Comparison of ENCODE assay signal across 14 cellular contexts in the genomic region with DNA sequence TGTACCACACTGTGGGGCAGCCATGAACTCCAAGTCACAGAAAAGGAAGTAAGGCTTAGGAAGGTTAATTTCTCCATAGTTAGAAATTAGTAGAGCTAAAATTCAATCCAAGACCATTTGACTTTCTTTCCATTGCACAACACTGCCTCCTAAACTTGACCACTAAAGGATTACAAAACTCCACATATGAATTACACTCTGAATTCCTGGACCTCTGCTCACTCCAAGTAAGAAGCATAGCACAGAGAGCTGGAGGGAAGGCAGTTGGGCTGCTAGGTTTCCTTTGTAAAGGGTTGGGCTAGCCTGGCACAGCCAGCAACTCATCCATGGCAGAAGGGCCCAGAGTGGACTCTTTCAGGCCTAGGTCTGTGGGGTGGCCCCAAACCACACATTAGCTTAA.
DNase-seq lines count a peak whose midpoint lies in the region; ATAC-seq and TF ChIP-seq lines count a peak whose summit lies in the region.
"Had no signal": no experiment of that assay in that cellular context is flagged by ENCODE, and none has a peak within 500 bp of the region (broad histone marks: within the 10 kb centered on the region; RNA-seq: fewer than 3 reads in every experiment).

No MANE protein-coding gene starts in this region.

- H3K9me3 ChIP-seq in smooth muscle cell (replicated peaks; ENCODE audit: low read depth): no peaks in the 10 kb centered on the region
- H3K9me3 ChIP-seq: esophagus squamous epithelium had no signal

- H3K27ac ChIP-seq in smooth muscle cell (ENCODE audit: low read depth) (peak overlapping the region; percentile 80), GM23338 (ENCODE audit: low read depth) (no peak overlapping the region)

- no peaks in the 10 kb centered on the region for H3K79me2 ChIP-seq in smooth muscle cell (ENCODE audit: low read depth)
- H3K79me2 ChIP-seq in GM23338 (replicated peaks; ENCODE audit: insufficient read depth): no peaks in the 10 kb centered on the region

- H3K9me3 Mint-ChIP-seq in GM23338: no peaks in the 10 kb centered on the region
- H3K9me3 Mint-ChIP-seq: activated B cell treated with CpG ODN at 0.5 μM for 24 hours; activated naive CD4-positive, alpha-beta T cell treated with anti-CD3 and anti-CD28 coated beads, Interleukin-2, amount 50 U/mL, for 24 hours; mesothelial cell of epicardium had no signal

- H3K36me3 ChIP-seq in smooth muscle cell (ENCODE audit: low read depth): no peaks in the 10 kb centered on the region
- no peaks in the 10 kb centered on the region for H3K36me3 ChIP-seq in GM23338 (ENCODE audit: insufficient read depth)
- H3K36me3 ChIP-seq: esophagus squamous epithelium had no signal

- H3K9ac ChIP-seq in smooth muscle cell (ENCODE audit: low read depth): peak overlapping the region; percentile 27

- H2AFZ ChIP-seq in smooth muscle cell (ENCODE audit: low read depth) (no peak overlapping the region), GM23338 (no peak overlapping the region)

- H3K4me3 Mint-ChIP-seq in GM23338: no peak overlapping the region
- H3K4me3 Mint-ChIP-seq: activated B cell treated with CpG ODN at 0.5 μM for 24 hours; activated naive CD4-positive, alpha-beta T cell treated with anti-CD3 and anti-CD28 coated beads, Interleukin-2, amount 50 U/mL, for 24 hours; mesothelial cell of epicardium had no signal

- peaks cover 12% of the 10 kb centered on the region for H3K4me1 Mint-ChIP-seq in GM23338
- H3K4me1 Mint-ChIP-seq: activated B cell treated with CpG ODN at 0.5 μM for 24 hours; activated naive CD4-positive, alpha-beta T cell treated with anti-CD3 and anti-CD28 coated beads, Interleukin-2, amount 50 U/mL, for 24 hours had no signal

- TF ChIP-seq CTCF in foreskin fibroblast (IDR thresholded peaks at IDR 0.05; ENCODE audit: low read depth, low read length) (no peak), smooth muscle cell (IDR thresholded peaks at IDR 0.05; ENCODE audit: borderline replicate concordance, insufficient read depth, poor library complexity, severe bottlenecking) (no peak), GM23338 (conservative IDR thresholded peaks at IDR 0.05; ENCODE audit: low read depth in 2 of 2) (no peak)

- no peaks in the 10 kb centered on the region for H3K27me3 ChIP-seq in smooth muscle cell (ENCODE audit: low read depth)
- no peaks in the 10 kb centered on the region for H3K27me3 ChIP-seq in GM23338 (ENCODE audit: insufficient read depth)
- H3K27me3 ChIP-seq: esophagus squamous epithelium had no signal

- peaks cover 5% of the 10 kb centered on the region; the same call in 2 of the 3 replicates for H3K36me3 Mint-ChIP-seq in GM23338 (ENCODE audit: low read depth)
- H3K36me3 Mint-ChIP-seq: activated naive CD4-positive, alpha-beta T cell treated with anti-CD3 and anti-CD28 coated beads, Interleukin-2, amount 50 U/mL, for 24 hours; mesothelial cell of epicardium had no signal

- no peak overlapping the region for H3K4me3 ChIP-seq in foreskin fibroblast (ENCODE audit: low read depth in 1 of 2, low read length in 2 of 2)
- no peak overlapping the region for H3K4me3 ChIP-seq in smooth muscle cell
- no peak overlapping the region for H3K4me3 ChIP-seq in GM23338
- H3K4me3 ChIP-seq: esophagus squamous epithelium had no signal

- 0 out of 2 replicates have a peak, but pooled peaks cover 3% of the 10 kb centered on the region for H3K9me2 ChIP-seq in GM23338 (ENCODE audit: insufficient read depth)

- H3F3A ChIP-seq in smooth muscle cell (ENCODE audit: low read depth) (no peaks in the 10 kb centered on the region), GM23338 (replicated peaks; ENCODE audit: low read depth) (no peaks in the 10 kb centered on the region)

- H3K27ac Mint-ChIP-seq in GM23338: no peak overlapping the region
- H3K27ac Mint-ChIP-seq: activated B cell treated with CpG ODN at 0.5 μM for 24 hours; activated naive CD4-positive, alpha-beta T cell treated with anti-CD3 and anti-CD28 coated beads, Interleukin-2, amount 50 U/mL, for 24 hours had no signal

- DNase-seq in HCEC 1CT: peak; percentile 98
- peak; percentile 90 for DNase-seq in SKM-1 (lab: John Stamatoyannopoulos, UW; ENCODE audit: unreplicated experiment)
- peak; percentile 94 to 96 for DNase-seq in foreskin fibroblast
- DNase-seq in smooth muscle cell (lab: John Stamatoyannopoulos, UW; ENCODE audit: unreplicated experiment): no peak
- DNase-seq in stimulated activated CD4-positive, alpha-beta T cell treated with anti-CD3 and anti-CD28 coated beads, Interleukin-2, amount 100 ng/mL, for 48 hours: no peak
- no peak for DNase-seq in NCI-H146 treated with DMSO at 0.1 percent for 48 hours (lab: John Stamatoyannopoulos, UW; ENCODE audit: unreplicated experiment)
- DNase-seq in GM23338 (ENCODE audit: low spot score): no peak
- DNase-seq: activated B cell treated with CpG ODN at 0.5 μM for 24 hours; esophagus squamous epithelium; NK-92 treated with Interleukin-12 subunit alpha and Interleukin-12 subunit beta, amount 100 ng/mL, for 24 hours; substantia nigra had no signal

- H3K4me2 ChIP-seq in smooth muscle cell (peak overlapping the region; percentile 77), GM23338 (no peak overlapping the region)

- H3K4me1 ChIP-seq in smooth muscle cell (ENCODE audit: low read depth) (peaks cover 13% of the 10 kb centered on the region), GM23338 (ENCODE audit: insufficient read depth) (peaks cover 8% of the 10 kb centered on the region)

- ATAC-seq in GM23338 (no peak), HG02840 (IDR thresholded peaks at IDR 0.05; ENCODE audit: low FRiP score, unreplicated experiment) (no peak)

- H4K20me1 ChIP-seq in smooth muscle cell (ENCODE audit: low read depth) (no peaks in the 10 kb centered on the region), GM23338 (replicated peaks; ENCODE audit: insufficient read depth) (no peaks in the 10 kb centered on the region)

- peaks cover 6% of the 10 kb centered on the region for H3K27me3 Mint-ChIP-seq in GM23338 (ENCODE audit: insufficient read depth, low read depth, poor library complexity)

TF ChIP-seq in GM23338, 12 proteins besides CTCF, POLR2A, EP300 and RAD21 (continues in another document):
- TF ChIP-seq, protein P1, sequence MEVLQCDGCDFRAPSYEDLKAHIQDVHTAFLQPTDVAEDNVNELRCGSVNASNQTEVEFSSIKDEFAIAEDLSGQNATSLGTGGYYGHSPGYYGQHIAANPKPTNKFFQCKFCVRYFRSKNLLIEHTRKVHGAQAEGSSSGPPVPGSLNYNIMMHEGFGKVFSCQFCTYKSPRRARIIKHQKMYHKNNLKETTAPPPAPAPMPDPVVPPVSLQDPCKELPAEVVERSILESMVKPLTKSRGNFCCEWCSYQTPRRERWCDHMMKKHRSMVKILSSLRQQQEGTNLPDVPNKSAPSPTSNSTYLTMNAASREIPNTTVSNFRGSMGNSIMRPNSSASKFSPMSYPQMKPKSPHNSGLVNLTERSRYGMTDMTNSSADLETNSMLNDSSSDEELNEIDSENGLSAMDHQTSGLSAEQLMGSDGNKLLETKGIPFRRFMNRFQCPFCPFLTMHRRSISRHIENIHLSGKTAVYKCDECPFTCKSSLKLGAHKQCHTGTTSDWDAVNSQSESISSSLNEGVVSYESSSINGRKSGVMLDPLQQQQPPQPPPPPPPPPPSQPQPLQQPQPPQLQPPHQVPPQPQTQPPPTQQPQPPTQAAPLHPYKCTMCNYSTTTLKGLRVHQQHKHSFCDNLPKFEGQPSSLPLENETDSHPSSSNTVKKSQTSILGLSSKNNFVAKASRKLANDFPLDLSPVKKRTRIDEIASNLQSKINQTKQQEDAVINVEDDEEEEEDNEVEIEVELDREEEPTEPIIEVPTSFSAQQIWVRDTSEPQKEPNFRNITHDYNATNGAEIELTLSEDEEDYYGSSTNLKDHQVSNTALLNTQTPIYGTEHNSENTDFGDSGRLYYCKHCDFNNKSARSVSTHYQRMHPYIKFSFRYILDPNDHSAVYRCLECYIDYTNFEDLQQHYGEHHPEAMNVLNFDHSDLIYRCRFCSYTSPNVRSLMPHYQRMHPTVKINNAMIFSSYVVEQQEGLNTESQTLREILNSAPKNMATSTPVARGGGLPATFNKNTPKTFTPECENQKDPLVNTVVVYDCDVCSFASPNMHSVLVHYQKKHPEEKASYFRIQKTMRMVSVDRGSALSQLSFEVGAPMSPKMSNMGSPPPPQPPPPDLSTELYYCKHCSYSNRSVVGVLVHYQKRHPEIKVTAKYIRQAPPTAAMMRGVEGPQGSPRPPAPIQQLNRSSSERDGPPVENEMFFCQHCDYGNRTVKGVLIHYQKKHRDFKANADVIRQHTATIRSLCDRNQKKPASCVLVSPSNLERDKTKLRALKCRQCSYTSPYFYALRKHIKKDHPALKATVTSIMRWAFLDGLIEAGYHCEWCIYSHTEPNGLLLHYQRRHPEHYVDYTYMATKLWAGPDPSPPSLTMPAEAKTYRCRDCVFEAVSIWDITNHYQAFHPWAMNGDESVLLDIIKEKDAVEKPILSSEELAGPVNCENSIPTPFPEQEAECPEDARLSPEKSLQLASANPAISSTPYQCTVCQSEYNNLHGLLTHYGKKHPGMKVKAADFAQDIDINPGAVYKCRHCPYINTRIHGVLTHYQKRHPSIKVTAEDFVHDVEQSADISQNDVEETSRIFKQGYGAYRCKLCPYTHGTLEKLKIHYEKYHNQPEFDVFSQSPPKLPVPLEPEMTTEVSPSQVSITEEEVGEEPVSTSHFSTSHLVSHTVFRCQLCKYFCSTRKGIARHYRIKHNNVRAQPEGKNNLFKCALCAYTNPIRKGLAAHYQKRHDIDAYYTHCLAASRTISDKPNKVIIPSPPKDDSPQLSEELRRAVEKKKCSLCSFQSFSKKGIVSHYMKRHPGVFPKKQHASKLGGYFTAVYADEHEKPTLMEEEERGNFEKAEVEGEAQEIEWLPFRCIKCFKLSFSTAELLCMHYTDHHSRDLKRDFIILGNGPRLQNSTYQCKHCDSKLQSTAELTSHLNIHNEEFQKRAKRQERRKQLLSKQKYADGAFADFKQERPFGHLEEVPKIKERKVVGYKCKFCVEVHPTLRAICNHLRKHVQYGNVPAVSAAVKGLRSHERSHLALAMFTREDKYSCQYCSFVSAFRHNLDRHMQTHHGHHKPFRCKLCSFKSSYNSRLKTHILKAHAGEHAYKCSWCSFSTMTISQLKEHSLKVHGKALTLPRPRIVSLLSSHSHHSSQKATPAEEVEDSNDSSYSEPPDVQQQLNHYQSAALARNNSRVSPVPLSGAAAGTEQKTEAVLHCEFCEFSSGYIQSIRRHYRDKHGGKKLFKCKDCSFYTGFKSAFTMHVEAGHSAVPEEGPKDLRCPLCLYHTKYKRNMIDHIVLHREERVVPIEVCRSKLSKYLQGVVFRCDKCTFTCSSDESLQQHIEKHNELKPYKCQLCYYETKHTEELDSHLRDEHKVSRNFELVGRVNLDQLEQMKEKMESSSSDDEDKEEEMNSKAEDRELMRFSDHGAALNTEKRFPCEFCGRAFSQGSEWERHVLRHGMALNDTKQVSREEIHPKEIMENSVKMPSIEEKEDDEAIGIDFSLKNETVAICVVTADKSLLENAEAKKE (CRISPR knock-in tag; IDR thresholded peaks at IDR 0.05): no peak
- TF ChIP-seq STAT1 (IDR thresholded peaks at IDR 0.05; ENCODE audit: unreplicated experiment) (no peak), CREB1 (CRISPR knock-in tag; IDR thresholded peaks at IDR 0.05; ENCODE audit: low read depth) (no peak), ZNF114 (CRISPR knock-in tag; IDR thresholded peaks at IDR 0.05) (no peak), JUNB (IDR thresholded peaks at IDR 0.05; ENCODE audit: unreplicated experiment) (no peak)

Comparison
In these comparisons a context has a peak if more than half of its experiments do, and no peak if none do; other contexts are left out.
1. DNase-seq: peak in HCEC 1CT (single experiment), SKM-1 (single experiment) and foreskin fibroblast (2 of 2); none in smooth muscle cell (single experiment), stimulated activated CD4-positive, alpha-beta T cell treated with anti-CD3 and anti-CD28 coated beads, Interleukin-2, amount 100 ng/mL, for 48 hours (0 of 2), NCI-H146 treated with DMSO at 0.1 percent for 48 hours (single experiment) and GM23338 (single experiment).